9 cellular contexts compared by ENCODE assay signal in the genomic region with DNA sequence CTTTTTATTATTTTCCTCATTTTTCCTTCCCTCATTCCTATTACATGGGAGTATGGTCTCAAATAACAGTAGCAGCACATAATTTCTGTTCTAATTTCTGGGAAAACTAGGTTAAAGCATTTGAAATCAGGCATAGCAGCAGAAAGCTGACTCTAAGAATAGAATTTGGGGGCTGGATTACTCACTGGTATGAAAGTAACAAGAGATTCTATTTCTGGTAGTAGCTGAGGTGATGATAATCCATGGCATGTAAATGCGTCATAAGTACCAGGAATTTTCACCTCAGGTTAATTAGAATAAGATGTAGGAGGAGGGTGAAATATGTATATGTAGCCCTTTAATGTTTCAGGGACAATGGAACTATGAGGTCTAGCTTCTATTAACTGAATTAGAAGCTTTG.
"Had no signal": no experiment of that assay in that cellular context is flagged by ENCODE, and none has a peak within 500 bp of the region (broad histone marks: within the 10 kb centered on the region; RNA-seq: fewer than 3 reads in every experiment).

No MANE protein-coding gene starts in this region.

- H3K4me1 ChIP-seq: psoas muscle, transverse colon had no signal

- H3K27me3 ChIP-seq: transverse colon had no signal

- ATAC-seq: effector memory CD8-positive, alpha-beta T cell; left lobe of liver; psoas muscle; WTC11 had no signal

- DNase-seq: activated CD4-positive, alpha-beta T cell treated with anti-CD3 and anti-CD28 coated beads, Interleukin-2, amount 10 ng/mL, durations not matched to agents 24 days and 14 days; activated naive CD4-positive, alpha-beta T cell treated with anti-CD3 and anti-CD28 coated beads for 36 hours; effector memory CD8-positive, alpha-beta T cell; mesenchymal stem cell; nephron progenitor cell; psoas muscle; transverse colon had no signal

- H3K4me3 ChIP-seq: psoas muscle, transverse colon had no signal

- H3K27ac ChIP-seq: psoas muscle, transverse colon had no signal

- H3K36me3 ChIP-seq: transverse colon had no signal

- H3K9me3 ChIP-seq: psoas muscle, transverse colon had no signal
